In the genomic region with DNA sequence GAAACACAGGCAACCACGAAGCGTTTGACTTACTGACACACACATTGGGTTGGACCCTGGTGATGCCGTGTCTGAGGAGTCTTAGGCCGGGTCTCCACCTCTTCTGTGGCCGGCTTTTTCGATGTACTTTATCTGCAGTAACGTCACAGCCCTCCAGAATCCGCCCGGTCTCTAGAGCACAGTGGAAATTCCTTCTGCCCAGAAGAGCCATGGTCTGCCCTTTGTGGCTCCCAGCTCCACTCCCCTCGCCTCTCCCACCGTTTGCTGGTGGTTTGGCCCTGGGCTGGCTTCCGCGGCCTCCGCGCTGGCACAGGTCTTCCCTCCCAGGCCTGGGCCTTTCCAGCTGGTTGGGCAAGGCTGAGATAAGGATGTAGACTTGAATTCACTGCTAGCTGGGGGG, we compare ENCODE assay signal across 13 cellular contexts. TPM values are rescaled to one million over a fixed set of nuclear protein-coding genes. Genes with fewer than 3 reads are reported as not detected.
DNase-seq lines count a peak whose midpoint lies in the region; ATAC-seq and TF ChIP-seq lines count a peak whose summit lies in the region.
"Had no signal": no experiment of that assay in that cellular context is flagged by ENCODE, and none has a peak within 500 bp of the region (broad histone marks: within the 10 kb centered on the region; RNA-seq: fewer than 3 reads in every experiment).

No MANE protein-coding gene starts in this region.

- H3K36me3 ChIP-seq in body of pancreas (replicated peaks in 1 of 2; ENCODE audit: insufficient read depth in 1 of 2, low read depth in 2 of 2) = peaks cover 0 to 4% of the 10 kb centered on the region in 2 donors
- no peaks in the 10 kb centered on the region for H3K36me3 ChIP-seq in mesendoderm (ENCODE audit: control insufficient read depth, insufficient read depth, low read length)
- peaks cover 0 to 29% (median 11%) of the 10 kb centered on the region in 4 donors for H3K36me3 ChIP-seq in upper lobe of left lung

- H3K79me2 ChIP-seq in mesendoderm (ENCODE audit: control insufficient read depth, insufficient read depth, low read length) = peaks cover 84% of the 10 kb centered on the region

- POLR2A ChIA-PET in activated naive CD8-positive, alpha-beta T cell treated with anti-CD3 and anti-CD28 coated beads, Interleukin-2, amount 10 ng/mL, durations not matched to agents 7 days and 5 days (lab: Charles Lee) = no interaction called here

- no peak overlapping the region for H3K18ac ChIP-seq in mesendoderm (ENCODE audit: low read length)

- no peak overlapping the region for H3K4me3 ChIP-seq in body of pancreas
- no peak overlapping the region for H3K4me3 ChIP-seq in mesendoderm (ENCODE audit: low read length)
- H3K4me3 ChIP-seq in upper lobe of left lung = no peak overlapping the region
- H3K4me3 ChIP-seq: HAP-1, mucosa of descending colon had no signal

- H3K9me3 ChIP-seq in body of pancreas (no peaks in the 10 kb centered on the region), upper lobe of left lung (no peaks in the 10 kb centered on the region)
- H3K9me3 ChIP-seq: HAP-1, mucosa of descending colon had no signal

- no peak overlapping the region for H3K27ac Mint-ChIP-seq in activated naive CD8-positive, alpha-beta T cell treated with anti-CD3 and anti-CD28 coated beads, Interleukin-2, amount 10 ng/mL, durations not matched to agents 7 days and 5 days
- no peak overlapping the region for H3K27ac Mint-ChIP-seq in activated naive CD8-positive, alpha-beta T cell treated with anti-CD3 and anti-CD28 coated beads for 36 hours

- no peak overlapping the region for H4K5ac ChIP-seq in mesendoderm (ENCODE audit: low read length)

- H3K79me1 ChIP-seq in mesendoderm (ENCODE audit: low read length) = peaks cover 21% of the 10 kb centered on the region

- H3K27ac ChIP-seq in body of pancreas (peak overlapping the region in 1 of 4 donors; percentile 50), mesendoderm (ENCODE audit: low read depth, low read length) (no peak overlapping the region), upper lobe of left lung (no peak overlapping the region)

- H3K9me3 Mint-ChIP-seq in activated naive CD8-positive, alpha-beta T cell treated with anti-CD3 and anti-CD28 coated beads, Interleukin-2, amount 10 ng/mL, durations not matched to agents 7 days and 5 days = no peaks in the 10 kb centered on the region
- H3K9me3 Mint-ChIP-seq in activated naive CD8-positive, alpha-beta T cell treated with anti-CD3 and anti-CD28 coated beads for 36 hours = no peaks in the 10 kb centered on the region

- intact Hi-C loops in body of pancreas (cut with DNase I) = no loop called here

- DNase-seq in activated naive CD8-positive, alpha-beta T cell treated with anti-CD3 and anti-CD28 coated beads, Interleukin-2, amount 10 ng/mL, durations not matched to agents 7 days and 5 days = peak; percentile 15
- no peak for DNase-seq in activated naive CD8-positive, alpha-beta T cell treated with anti-CD3 and anti-CD28 coated beads for 36 hours
- DNase-seq in body of pancreas (peak in 3 of 4 donors; percentile 51 to 59 (median 58)), mesendoderm (no peak), upper lobe of left lung (peak; percentile 17 to 63), amniotic stem cell (lab: John Stamatoyannopoulos, UW) (no peak), GF-D8 (lab: John Stamatoyannopoulos, UW) (no peak), mesenteric fat pad (ENCODE audit: low spot score) (no peak)
- DNase-seq: GDM1, mucosa of descending colon, NCI-H69, substantia nigra had no signal

- H3K27me3 ChIP-seq in body of pancreas = no peaks in the 10 kb centered on the region
- no peaks in the 10 kb centered on the region for H3K27me3 ChIP-seq in mesendoderm (ENCODE audit: insufficient read depth, low read length, poor library complexity)
- H3K27me3 ChIP-seq in upper lobe of left lung = no peaks in the 10 kb centered on the region

- H2BK15ac ChIP-seq in mesendoderm (replicated peaks; ENCODE audit: low read depth) = no peak overlapping the region

- TF ChIP-seq EP300 in upper lobe of left lung (IDR thresholded peaks at IDR 0.05) = no peak

- no peaks in the 10 kb centered on the region for H3K27me3 Mint-ChIP-seq in activated naive CD8-positive, alpha-beta T cell treated with anti-CD3 and anti-CD28 coated beads, Interleukin-2, amount 10 ng/mL, durations not matched to agents 7 days and 5 days
- H3K27me3 Mint-ChIP-seq in activated naive CD8-positive, alpha-beta T cell treated with anti-CD3 and anti-CD28 coated beads for 36 hours = no peaks in the 10 kb centered on the region

- TF ChIP-seq CTCF in body of pancreas (IDR thresholded peaks at IDR 0.05) (no peak), upper lobe of left lung (IDR thresholded peaks at IDR 0.05) (no peak)

- H3K9ac ChIP-seq in mesendoderm (ENCODE audit: low read length) = no peak overlapping the region

- ATAC-seq in activated naive CD8-positive, alpha-beta T cell treated with anti-CD3 and anti-CD28 coated beads, Interleukin-2, amount 10 ng/mL, durations not matched to agents 7 days and 5 days (ENCODE audit: low read depth) = no peak
- ATAC-seq in body of pancreas (no peak), upper lobe of left lung (ENCODE audit: low FRiP score in 2 of 2) (peak in 1 of 2 donors; percentile 48)
- ATAC-seq: mucosa of descending colon had no signal

- peaks cover 26% of the 10 kb centered on the region for H3K4me1 Mint-ChIP-seq in activated naive CD8-positive, alpha-beta T cell treated with anti-CD3 and anti-CD28 coated beads, Interleukin-2, amount 10 ng/mL, durations not matched to agents 7 days and 5 days
- H3K4me1 Mint-ChIP-seq in activated naive CD8-positive, alpha-beta T cell treated with anti-CD3 and anti-CD28 coated beads for 36 hours = peaks cover 42% of the 10 kb centered on the region

- no peak overlapping the region for H2AK5ac ChIP-seq in mesendoderm (ENCODE audit: low read length)

- no peak overlapping the region for H3K4me3 Mint-ChIP-seq in activated naive CD8-positive, alpha-beta T cell treated with anti-CD3 and anti-CD28 coated beads, Interleukin-2, amount 10 ng/mL, durations not matched to agents 7 days and 5 days
- H3K4me3 Mint-ChIP-seq in activated naive CD8-positive, alpha-beta T cell treated with anti-CD3 and anti-CD28 coated beads for 36 hours = no peak overlapping the region

- WGBS in body of pancreas, 2 donors = 34 to 49% methylated on average over 15 of the region's 15 CpGs
- whole genome bisulfite sequencing in mesendoderm (ENCODE audit: extremely low coverage, insufficient coverage, low lambda C conversion rate) = no CpG with 5 or more reads among the region's 15 CpGs
- WGBS in upper lobe of left lung, 2 donors = 77 to 81% methylated on average over 15 of the region's 15 CpGs

- no peak overlapping the region for H3K4me2 ChIP-seq in mesendoderm (ENCODE audit: low read length)

- H3K4me1 ChIP-seq in body of pancreas (peaks cover 48% of the 10 kb centered on the region), mesendoderm (ENCODE audit: control insufficient read depth, low read depth, low read length) (peaks cover 7% of the 10 kb centered on the region), upper lobe of left lung (peaks cover 24 to 60% (median 38%) of the 10 kb centered on the region in 4 donors)

- H3K36me3 Mint-ChIP-seq in activated naive CD8-positive, alpha-beta T cell treated with anti-CD3 and anti-CD28 coated beads, Interleukin-2, amount 10 ng/mL, durations not matched to agents 7 days and 5 days = peaks cover 1% of the 10 kb centered on the region
- peaks cover 9% of the 10 kb centered on the region for H3K36me3 Mint-ChIP-seq in activated naive CD8-positive, alpha-beta T cell treated with anti-CD3 and anti-CD28 coated beads for 36 hours

- H2BK5ac ChIP-seq in mesendoderm (ENCODE audit: low read length) = no peak overlapping the region

- H2BK120ac ChIP-seq in mesendoderm (ENCODE audit: low read depth, low read length) = no peak overlapping the region

- no peak overlapping the region for H3K4ac ChIP-seq in mesendoderm (ENCODE audit: low read depth, low read length)

- TF ChIP-seq POLR2A in body of pancreas (IDR thresholded peaks at IDR 0.05) = no peak
- no peak for TF ChIP-seq POLR2A in upper lobe of left lung (IDR thresholded peaks at IDR 0.05)

- H3K23ac ChIP-seq in mesendoderm (ENCODE audit: low read length) = no peak overlapping the region

- H4K8ac ChIP-seq in mesendoderm (ENCODE audit: low read depth, low read length) = no peak overlapping the region

- H3K56ac ChIP-seq in mesendoderm (ENCODE audit: low read length) = peak overlapping the region; percentile 6

RNA-seq across cellular contexts. Expression of a gene that starts 4.3 kb away (rescaled TPM):
- 10 to 100 TPM; 73.2 to 82.9 TPM for total RNA-seq in activated naive CD8-positive, alpha-beta T cell treated with anti-CD3 and anti-CD28 coated beads, Interleukin-2, amount 10 ng/mL, durations not matched to agents 7 days and 5 days
- total RNA-seq in activated naive CD8-positive, alpha-beta T cell treated with anti-CD3 and anti-CD28 coated beads for 36 hours = 10 to 100 TPM; 51.3 to 53.2 TPM
- total RNA-seq in body of pancreas (10 to 100 TPM; 68.7 to 88.0 TPM), upper lobe of left lung (100 to 1,000 TPM in 1 of 6 donors, 10 to 100 TPM in 5; 58.5 to 289 (median 73.0) TPM), mesenteric fat pad (46.8 TPM)
- polyA plus RNA-seq in mesendoderm (2013, experiment 1 of 2) = 57.0 TPM
- 55.7 TPM for polyA plus RNA-seq in mesendoderm (2013, experiment 2 of 2)

RNA-seq across cellular contexts. Expression of a gene that starts 45.1 kb away (rescaled TPM):
- total RNA-seq in activated naive CD8-positive, alpha-beta T cell treated with anti-CD3 and anti-CD28 coated beads, Interleukin-2, amount 10 ng/mL, durations not matched to agents 7 days and 5 days = 100 to 1,000 TPM; 194 to 211 TPM
- 100 to 1,000 TPM; 135 to 141 TPM for total RNA-seq in activated naive CD8-positive, alpha-beta T cell treated with anti-CD3 and anti-CD28 coated beads for 36 hours
- total RNA-seq in body of pancreas (100 to 1,000 TPM; 148 to 458 TPM), upper lobe of left lung (100 to 1,000 TPM; 142 to 483 (median 213) TPM), mesenteric fat pad (147 TPM)
- polyA plus RNA-seq in mesendoderm (2013, experiment 1 of 2) = 64.9 TPM
- polyA plus RNA-seq in mesendoderm (2013, experiment 2 of 2) = 65.1 TPM

RNA-seq across cellular contexts. Expression of a gene that starts 53.0 kb away (rescaled TPM):
- total RNA-seq in activated naive CD8-positive, alpha-beta T cell treated with anti-CD3 and anti-CD28 coated beads, Interleukin-2, amount 10 ng/mL, durations not matched to agents 7 days and 5 days = 10 to 100 TPM; 30.0 to 30.9 TPM
- total RNA-seq in activated naive CD8-positive, alpha-beta T cell treated with anti-CD3 and anti-CD28 coated beads for 36 hours = 10 to 100 TPM; 13.2 to 14.1 TPM
- total RNA-seq in body of pancreas (10 to 100 TPM; 18.2 to 26.0 TPM), upper lobe of left lung (100 to 1,000 TPM in 1 of 6 donors, 10 to 100 TPM in 5; 15.2 to 138 (median 46.5) TPM), mesenteric fat pad (19.0 TPM)
- 4.3 TPM for polyA plus RNA-seq in mesendoderm (2013, experiment 1 of 2)
- 4.6 TPM for polyA plus RNA-seq in mesendoderm (2013, experiment 2 of 2)

Comparison
In these comparisons a context has a peak if more than half of its experiments do, and no peak if none do; other contexts are left out.
1. DNase-seq: peak in activated naive CD8-positive, alpha-beta T cell treated with anti-CD3 and anti-CD28 coated beads, Interleukin-2, amount 10 ng/mL, durations not matched to agents 7 days and 5 days (single experiment), body of pancreas (3 of 4) and upper lobe of left lung (2 of 2); none in activated naive CD8-positive, alpha-beta T cell treated with anti-CD3 and anti-CD28 coated beads for 36 hours (single experiment), mesendoderm (single experiment), amniotic stem cell (single experiment), GF-D8 (single experiment) and mesenteric fat pad (single experiment).